Comparison of ENCODE assay signal across 1 cellular context in genomic region chr12:93134893-93135285, GRCh38.
A peak's percentile ranks its signal among the peaks of the same experiment; 100 is the strongest.
TF ChIP-seq lines count a peak whose summit lies in the region.

No MANE protein-coding gene starts in this region.

TF ChIP-seq in HepG2, 621 proteins besides CTCF, POLR2A, EP300 and RAD21 (continued from another document and continues in another):
- TF ChIP-seq, protein P1, sequence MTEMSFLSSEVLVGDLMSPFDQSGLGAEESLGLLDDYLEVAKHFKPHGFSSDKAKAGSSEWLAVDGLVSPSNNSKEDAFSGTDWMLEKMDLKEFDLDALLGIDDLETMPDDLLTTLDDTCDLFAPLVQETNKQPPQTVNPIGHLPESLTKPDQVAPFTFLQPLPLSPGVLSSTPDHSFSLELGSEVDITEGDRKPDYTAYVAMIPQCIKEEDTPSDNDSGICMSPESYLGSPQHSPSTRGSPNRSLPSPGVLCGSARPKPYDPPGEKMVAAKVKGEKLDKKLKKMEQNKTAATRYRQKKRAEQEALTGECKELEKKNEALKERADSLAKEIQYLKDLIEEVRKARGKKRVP (CRISPR knock-in tag; IDR thresholded peaks at IDR 0.05) = no peak
- no peak for TF ChIP-seq SRY (CRISPR knock-in tag; IDR thresholded peaks at IDR 0.05)
- no peak for TF ChIP-seq POLR2AphosphoS5 (IDR thresholded peaks at IDR 0.05; ENCODE audit: low read depth, low read length)
- TF ChIP-seq, protein P2, sequence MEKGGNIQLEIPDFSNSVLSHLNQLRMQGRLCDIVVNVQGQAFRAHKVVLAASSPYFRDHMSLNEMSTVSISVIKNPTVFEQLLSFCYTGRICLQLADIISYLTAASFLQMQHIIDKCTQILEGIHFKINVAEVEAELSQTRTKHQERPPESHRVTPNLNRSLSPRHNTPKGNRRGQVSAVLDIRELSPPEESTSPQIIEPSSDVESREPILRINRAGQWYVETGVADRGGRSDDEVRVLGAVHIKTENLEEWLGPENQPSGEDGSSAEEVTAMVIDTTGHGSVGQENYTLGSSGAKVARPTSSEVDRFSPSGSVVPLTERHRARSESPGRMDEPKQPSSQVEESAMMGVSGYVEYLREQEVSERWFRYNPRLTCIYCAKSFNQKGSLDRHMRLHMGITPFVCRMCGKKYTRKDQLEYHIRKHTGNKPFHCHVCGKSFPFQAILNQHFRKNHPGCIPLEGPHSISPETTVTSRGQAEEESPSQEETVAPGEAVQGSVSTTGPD (CRISPR knock-in tag; IDR thresholded peaks at IDR 0.05) = no peak
- no peak for TF ChIP-seq ZNF207 (IDR thresholded peaks at IDR 0.05; ENCODE audit: borderline replicate concordance)
- 0 out of 2 replicates have a peak, but pooled peaks have one; percentile 14 for TF ChIP-seq MIER2 (CRISPR knock-in tag; IDR thresholded peaks at IDR 0.05)
- TF ChIP-seq NR1H2 (CRISPR knock-in tag; IDR thresholded peaks at IDR 0.05; ENCODE audit: borderline replicate concordance, low read depth) = no peak
- TF ChIP-seq RARG (CRISPR knock-in tag; IDR thresholded peaks at IDR 0.05; ENCODE audit: low read depth) = no peak
- TF ChIP-seq ZBTB44 (CRISPR knock-in tag; IDR thresholded peaks at IDR 0.05) = no peak
- TF ChIP-seq HOXA5 (CRISPR knock-in tag; IDR thresholded peaks at IDR 0.05) = peak; percentile 74
- TF ChIP-seq ZNF737 (CRISPR knock-in tag; IDR thresholded peaks at IDR 0.05; ENCODE audit: borderline replicate concordance) = no peak
- peak; percentile 65 for TF ChIP-seq HNF4G (IDR thresholded peaks at IDR 0.05; ENCODE audit: borderline replicate concordance, low read depth, low read length)
- peak; percentile 38; the same call in 1 of the 2 replicates for TF ChIP-seq HNF4G (CRISPR knock-in tag; IDR thresholded peaks at IDR 0.05; ENCODE audit: borderline replicate concordance, low read depth)
- no peak for TF ChIP-seq ZNF331 (CRISPR knock-in tag; IDR thresholded peaks at IDR 0.05)
- no peak for TF ChIP-seq ZNF33A (CRISPR knock-in tag; IDR thresholded peaks at IDR 0.05; ENCODE audit: borderline replicate concordance)
- no peak for TF ChIP-seq GTF3A (CRISPR knock-in tag; conservative IDR thresholded peaks at IDR 0.05)
- TF ChIP-seq TCF7L2 (IDR thresholded peaks at IDR 0.05; ENCODE audit: low read depth, low read length) = no peak
- no peak for TF ChIP-seq IRX3 (CRISPR knock-in tag; IDR thresholded peaks at IDR 0.05; ENCODE audit: borderline replicate concordance, low read depth)
- no peak for TF ChIP-seq ZNF850 (CRISPR knock-in tag; conservative IDR thresholded peaks at IDR 0.05)
- TF ChIP-seq PRMT3 (CRISPR knock-in tag; IDR thresholded peaks at IDR 0.05; ENCODE audit: borderline replicate concordance, low read depth) = no peak
- no peak for TF ChIP-seq YY1 (IDR thresholded peaks at IDR 0.05; ENCODE audit: insufficient read depth, insufficient replicate concordance, low read depth, low read length)
- no peak; the same call in 1 of the 2 replicates for TF ChIP-seq ZSCAN25 (CRISPR knock-in tag; IDR thresholded peaks at IDR 0.05)
- no peak for TF ChIP-seq MYNN (CRISPR knock-in tag; IDR thresholded peaks at IDR 0.05; ENCODE audit: low read depth)
- no peak; the same call in 1 of the 2 replicates for TF ChIP-seq DPF2 (CRISPR knock-in tag; IDR thresholded peaks at IDR 0.05; ENCODE audit: borderline replicate concordance, low read depth)
- no peak; the same call in 1 of the 2 replicates for TF ChIP-seq HMG20A (CRISPR knock-in tag; IDR thresholded peaks at IDR 0.05; ENCODE audit: borderline replicate concordance)
- TF ChIP-seq ZNF879 (CRISPR knock-in tag; IDR thresholded peaks at IDR 0.05) = no peak
- no peak for TF ChIP-seq UBTF (CRISPR knock-in tag; IDR thresholded peaks at IDR 0.05)
- no peak for TF ChIP-seq EED (CRISPR knock-in tag; IDR thresholded peaks at IDR 0.05)
- no peak for TF ChIP-seq KDM5A (IDR thresholded peaks at IDR 0.05; ENCODE audit: borderline replicate concordance, low read length)
- TF ChIP-seq HOXD1 (CRISPR knock-in tag; IDR thresholded peaks at IDR 0.05) = no peak
- TF ChIP-seq ZBTB33 (CRISPR knock-in tag; IDR thresholded peaks at IDR 0.05) = no peak
- peak; percentile 44; the same call in 1 of the 2 replicates for TF ChIP-seq KLF6 (CRISPR knock-in tag; IDR thresholded peaks at IDR 0.05)
- TF ChIP-seq ZBTB1 (CRISPR knock-in tag; IDR thresholded peaks at IDR 0.05; ENCODE audit: borderline replicate concordance) = no peak
- no peak for TF ChIP-seq NCOA1 (CRISPR knock-in tag; IDR thresholded peaks at IDR 0.05)
- TF ChIP-seq, protein P3, sequence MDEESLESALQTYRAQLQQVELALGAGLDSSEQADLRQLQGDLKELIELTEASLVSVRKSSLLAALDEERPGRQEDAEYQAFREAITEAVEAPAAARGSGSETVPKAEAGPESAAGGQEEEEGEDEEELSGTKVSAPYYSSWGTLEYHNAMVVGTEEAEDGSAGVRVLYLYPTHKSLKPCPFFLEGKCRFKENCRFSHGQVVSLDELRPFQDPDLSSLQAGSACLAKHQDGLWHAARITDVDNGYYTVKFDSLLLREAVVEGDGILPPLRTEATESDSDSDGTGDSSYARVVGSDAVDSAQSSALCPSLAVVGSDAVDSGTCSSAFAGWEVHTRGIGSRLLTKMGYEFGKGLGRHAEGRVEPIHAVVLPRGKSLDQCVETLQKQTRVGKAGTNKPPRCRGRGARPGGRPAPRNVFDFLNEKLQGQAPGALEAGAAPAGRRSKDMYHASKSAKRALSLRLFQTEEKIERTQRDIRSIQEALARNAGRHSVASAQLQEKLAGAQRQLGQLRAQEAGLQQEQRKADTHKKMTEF (CRISPR knock-in tag; IDR thresholded peaks at IDR 0.05) = peak; percentile 76
- no peak for TF ChIP-seq CBX1 (IDR thresholded peaks at IDR 0.05; ENCODE audit: low read depth)
- no peak for TF ChIP-seq PLSCR1 (CRISPR knock-in tag; IDR thresholded peaks at IDR 0.05; ENCODE audit: borderline replicate concordance)
- no peak; the same call in 1 of the 2 replicates for TF ChIP-seq ZNF761 (CRISPR knock-in tag; conservative IDR thresholded peaks at IDR 0.05)
- TF ChIP-seq RFXANK (CRISPR knock-in tag; IDR thresholded peaks at IDR 0.05) = no peak
- TF ChIP-seq MED13 (CRISPR knock-in tag; IDR thresholded peaks at IDR 0.05) = 0 out of 2 replicates have a peak, but pooled peaks have one; percentile 15
- no peak for TF ChIP-seq TBX3 (IDR thresholded peaks at IDR 0.05; ENCODE audit: borderline replicate concordance)
- TF ChIP-seq, protein P4, sequence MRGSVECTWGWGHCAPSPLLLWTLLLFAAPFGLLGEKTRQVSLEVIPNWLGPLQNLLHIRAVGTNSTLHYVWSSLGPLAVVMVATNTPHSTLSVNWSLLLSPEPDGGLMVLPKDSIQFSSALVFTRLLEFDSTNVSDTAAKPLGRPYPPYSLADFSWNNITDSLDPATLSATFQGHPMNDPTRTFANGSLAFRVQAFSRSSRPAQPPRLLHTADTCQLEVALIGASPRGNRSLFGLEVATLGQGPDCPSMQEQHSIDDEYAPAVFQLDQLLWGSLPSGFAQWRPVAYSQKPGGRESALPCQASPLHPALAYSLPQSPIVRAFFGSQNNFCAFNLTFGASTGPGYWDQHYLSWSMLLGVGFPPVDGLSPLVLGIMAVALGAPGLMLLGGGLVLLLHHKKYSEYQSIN (CRISPR knock-in tag; IDR thresholded peaks at IDR 0.05; ENCODE audit: borderline replicate concordance) = no peak
- TF ChIP-seq PATZ1 (CRISPR knock-in tag; IDR thresholded peaks at IDR 0.05) = no peak
- TF ChIP-seq, protein P5, sequence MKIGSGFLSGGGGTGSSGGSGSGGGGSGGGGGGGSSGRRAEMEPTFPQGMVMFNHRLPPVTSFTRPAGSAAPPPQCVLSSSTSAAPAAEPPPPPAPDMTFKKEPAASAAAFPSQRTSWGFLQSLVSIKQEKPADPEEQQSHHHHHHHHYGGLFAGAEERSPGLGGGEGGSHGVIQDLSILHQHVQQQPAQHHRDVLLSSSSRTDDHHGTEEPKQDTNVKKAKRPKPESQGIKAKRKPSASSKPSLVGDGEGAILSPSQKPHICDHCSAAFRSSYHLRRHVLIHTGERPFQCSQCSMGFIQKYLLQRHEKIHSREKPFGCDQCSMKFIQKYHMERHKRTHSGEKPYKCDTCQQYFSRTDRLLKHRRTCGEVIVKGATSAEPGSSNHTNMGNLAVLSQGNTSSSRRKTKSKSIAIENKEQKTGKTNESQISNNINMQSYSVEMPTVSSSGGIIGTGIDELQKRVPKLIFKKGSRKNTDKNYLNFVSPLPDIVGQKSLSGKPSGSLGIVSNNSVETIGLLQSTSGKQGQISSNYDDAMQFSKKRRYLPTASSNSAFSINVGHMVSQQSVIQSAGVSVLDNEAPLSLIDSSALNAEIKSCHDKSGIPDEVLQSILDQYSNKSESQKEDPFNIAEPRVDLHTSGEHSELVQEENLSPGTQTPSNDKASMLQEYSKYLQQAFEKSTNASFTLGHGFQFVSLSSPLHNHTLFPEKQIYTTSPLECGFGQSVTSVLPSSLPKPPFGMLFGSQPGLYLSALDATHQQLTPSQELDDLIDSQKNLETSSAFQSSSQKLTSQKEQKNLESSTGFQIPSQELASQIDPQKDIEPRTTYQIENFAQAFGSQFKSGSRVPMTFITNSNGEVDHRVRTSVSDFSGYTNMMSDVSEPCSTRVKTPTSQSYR (CRISPR knock-in tag; IDR thresholded peaks at IDR 0.05; ENCODE audit: borderline replicate concordance) = no peak
